Comparison of ENCODE assay signal across 8 cellular contexts in genomic region chr1:155272466-155273133, GRCh38. TPM values are rescaled to one million over a fixed set of nuclear protein-coding genes. Genes with fewer than 3 reads are reported as not detected.
DNase-seq lines count a peak whose midpoint lies in the region; ATAC-seq and TF ChIP-seq lines count a peak whose summit lies in the region.

No MANE protein-coding gene starts in this region.

- TF ChIP-seq CTCF in NB4 (IDR thresholded peaks at IDR 0.05; ENCODE audit: low read depth, low read length), result no peak
- TF ChIP-seq CTCF in breast epithelium (IDR thresholded peaks at IDR 0.05), result no peak
- no peak for TF ChIP-seq CTCF in left lung (IDR thresholded peaks at IDR 0.05)

- H3K27ac ChIP-seq in breast epithelium, result peak overlapping the region; percentile 95 to 96
- H3K27ac ChIP-seq in left lung, result peak overlapping the region; percentile 91 to 92
- H3K27ac ChIP-seq in thymus (ENCODE audit: low read depth), result peak overlapping the region; percentile 92

- H3K9me3 ChIP-seq in breast epithelium (no peaks in the 10 kb centered on the region), left lung (no peaks in the 10 kb centered on the region), thymus (ENCODE audit: control insufficient read depth) (no peaks in the 10 kb centered on the region)

- H3K27me3 ChIP-seq in breast epithelium (no peaks in the 10 kb centered on the region), left lung (peaks cover 0 to 2% of the 10 kb centered on the region in 2 donors), thymus (ENCODE audit: control insufficient read depth, insufficient read depth) (no peaks in the 10 kb centered on the region)

- intact Hi-C loops in breast epithelium (cut with DNase I; ENCODE audit: low total_unique reads), result no loop called here
- intact Hi-C loops in left lung (cut with DNase I), result loop anchor here in 1 of 2 donors (10.0 kb wide), 1 partner anchor 322 kb away; no protein-coding TSS in a partner anchor

- DNase-seq in EL (peak; percentile 59), NB4 (ENCODE audit: low read depth) (no peak), breast epithelium (ENCODE audit: low spot score in 2 of 2) (no peak), left lung (no peak), NCI-H524 treated with DMSO at 0.1 percent for 48 hours (lab: John Stamatoyannopoulos, UW) (no peak), NK-92 (lab: John Stamatoyannopoulos, UW; ENCODE audit: unreplicated experiment) (no peak)

- 21% methylated on average over 15 of the region's 15 CpGs for WGBS in thymus

- H3K4me1 ChIP-seq in breast epithelium, result no peaks in the 10 kb centered on the region
- H3K4me1 ChIP-seq in left lung, result peaks cover 5 to 42% of the 10 kb centered on the region in 2 donors
- H3K4me1 ChIP-seq in thymus (ENCODE audit: control insufficient read depth, insufficient read depth, low read length), result peaks cover 14% of the 10 kb centered on the region

- H3K36me3 ChIP-seq in breast epithelium (peaks cover 22% of the 10 kb centered on the region), left lung (peaks cover 0 to 35% of the 10 kb centered on the region in 2 donors), thymus (ENCODE audit: control insufficient read depth, insufficient read depth) (peaks cover 33% of the 10 kb centered on the region)

- H3K4me3 ChIP-seq in NB4 (ENCODE audit: low read depth, low read length) (peak overlapping the region; percentile 97), breast epithelium (peak overlapping the region; percentile 74 to 86 (median 80)), left lung (peak overlapping the region; percentile 72 to 80), thymus (ENCODE audit: low read length) (peak overlapping the region; percentile 95)

- TF ChIP-seq POLR2A in NB4 (IDR thresholded peaks at IDR 0.05; ENCODE audit: extremely low read depth, insufficient read length) (no peak), breast epithelium (IDR thresholded peaks at IDR 0.05) (no peak)

- ATAC-seq in left lung (peak; percentile 1), HG02798 (IDR thresholded peaks at IDR 0.05; ENCODE audit: poor library complexity, unreplicated experiment) (no peak)

RNA-seq across cellular contexts. Expression of gene CLK2, which starts 0.7 kb away (rescaled TPM):
- 10 to 100 TPM; 29.1 to 53.4 (median 48.7) TPM for total RNA-seq in breast epithelium
- 10 to 100 TPM; 45.4 to 55.2 TPM for total RNA-seq in left lung
- 86.5 TPM for polyA plus RNA-seq in thymus

RNA-seq across cellular contexts. Expression of gene HCN3, which starts 4.7 kb away (rescaled TPM):
- total RNA-seq in breast epithelium (1 to 10 TPM; 1.3 to 2.3 (median 2.3) TPM), left lung (1 to 10 TPM; 2.4 to 3.8 TPM)
- 2.6 TPM for polyA plus RNA-seq in thymus

RNA-seq across cellular contexts. Expression of gene SCAMP3, which starts 10.4 kb away (rescaled TPM):
- total RNA-seq in breast epithelium, result 10 to 100 TPM; 64.9 to 72.0 (median 68.3) TPM
- 10 to 100 TPM; 63.1 to 85.3 TPM for total RNA-seq in left lung
- polyA plus RNA-seq in thymus, result 59.1 TPM

RNA-seq across cellular contexts. Expression of gene ENTREP3, which starts 17.3 kb away (rescaled TPM):
- 10 to 100 TPM in 2 of 3 donors, 1 to 10 TPM in 1; 8.2 to 12.1 (median 10.2) TPM for total RNA-seq in breast epithelium
- total RNA-seq in left lung, result 10 to 100 TPM; 23.2 to 33.5 TPM
- 12.5 TPM for polyA plus RNA-seq in thymus

RNA-seq across cellular contexts. Expression of gene PKLR, which starts 28.6 kb away (rescaled TPM):
- total RNA-seq in breast epithelium (under 1 TPM in 1 of 3 donors, not detected in 2; 0.33 TPM), left lung (not detected)
- 0.05 TPM for polyA plus RNA-seq in thymus
